15 cellular contexts compared by ENCODE assay signal in genomic region chr20:1274485-1275313, GRCh38. TPM values are rescaled to one million over a fixed set of nuclear protein-coding genes. Genes with fewer than 3 reads are reported as not detected.
DNase-seq lines count a peak whose midpoint lies in the region; ATAC-seq, FAIRE-seq and TF ChIP-seq lines count a peak whose summit lies in the region.
"Had no signal": no experiment of that assay in that cellular context is flagged by ENCODE, and none has a peak within 500 bp of the region (broad histone marks: within the 10 kb centered on the region; RNA-seq: fewer than 3 reads in every experiment).

No MANE protein-coding gene starts in this region.

- intact Hi-C loops in esophagus muscularis mucosa (cut with DNase I), result no loop called here
- intact Hi-C loops in kidney (cut with DNase I), result no loop called here

- no peaks in the 10 kb centered on the region for H3K9me2 ChIP-seq in GM23338 (ENCODE audit: insufficient read depth)

- FAIRE-seq in kidney (lab: Jason Lieb, UNC), result no peak
- FAIRE-seq: colon, TTC549 had no signal

- TF ChIP-seq CTCF in BE2C (IDR thresholded peaks at IDR 0.05; ENCODE audit: low read depth, low read length), result no peak
- TF ChIP-seq CTCF in GM23338 (conservative IDR thresholded peaks at IDR 0.05; ENCODE audit: low read depth in 2 of 2), result no peak
- TF ChIP-seq CTCF in esophagus muscularis mucosa (IDR thresholded peaks at IDR 0.05), result no peak
- no peak for TF ChIP-seq CTCF in kidney (IDR thresholded peaks at IDR 0.05; ENCODE audit: borderline replicate concordance, extremely low read depth, insufficient read depth)

- DNase-seq in BE2C, result peak; percentile 59
- DNase-seq in GM23338 (ENCODE audit: low spot score), result no peak
- peak; percentile 99 for DNase-seq in NCI-H345 treated with DMSO at 0.1 percent for 48 hours (lab: John Stamatoyannopoulos, UW; ENCODE audit: unreplicated experiment)
- DNase-seq in esophagus muscularis mucosa (ENCODE audit: extremely low spot score), result peak; percentile 64
- no peak for DNase-seq in kidney
- DNase-seq in activated CD4-positive, CD25-positive, alpha-beta regulatory T cell treated with anti-CD3 and anti-CD28 coated beads, Interleukin-2, amount 50 U/mL, for 72 hours, result no peak
- DNase-seq in activated T-cell treated with anti-CD3 and anti-CD28 coated beads, Interleukin-2, amount 50 U/mL, for 72 hours, result no peak
- no peak for DNase-seq in AG08395 (ENCODE audit: low spot score)
- DNase-seq: midbrain; NCI-H1048; stimulated activated naive B cell treated with anti-CD40 and anti-IgM and Interleukin-4, amounts not matched to agents 10 μg/mL and 1 μg/mL and 100 μg/mL, for 72 hours had no signal

- H3K27me3 Mint-ChIP-seq in GM23338 (ENCODE audit: insufficient read depth, low read depth, poor library complexity), result peaks cover 5% of the 10 kb centered on the region
- no peaks in the 10 kb centered on the region for H3K27me3 Mint-ChIP-seq in activated T-cell treated with anti-CD3 and anti-CD28 coated beads, Interleukin-2, amount 50 U/mL, for 72 hours (ENCODE audit: low read depth)
- H3K27me3 Mint-ChIP-seq: stimulated activated naive B cell treated with anti-CD40 and anti-IgM and Interleukin-4, amounts not matched to agents 10 μg/mL and 1 μg/mL and 100 μg/mL, for 72 hours had no signal

- H3K9ac ChIP-seq in kidney (ENCODE audit: low read length in 2 of 2), result no peak overlapping the region

- no peaks in the 10 kb centered on the region for H4K20me1 ChIP-seq in GM23338 (replicated peaks; ENCODE audit: insufficient read depth)

- no peaks in the 10 kb centered on the region for H3K36me3 Mint-ChIP-seq in GM23338 (ENCODE audit: low read depth)
- no peaks in the 10 kb centered on the region for H3K36me3 Mint-ChIP-seq in activated T-cell treated with anti-CD3 and anti-CD28 coated beads, Interleukin-2, amount 50 U/mL, for 72 hours (ENCODE audit: insufficient read depth in 2 of 2)
- H3K36me3 Mint-ChIP-seq: stimulated activated naive B cell treated with anti-CD40 and anti-IgM and Interleukin-4, amounts not matched to agents 10 μg/mL and 1 μg/mL and 100 μg/mL, for 72 hours had no signal

- H3K4me1 ChIP-seq in BE2C (no peaks in the 10 kb centered on the region), GM23338 (ENCODE audit: insufficient read depth) (no peaks in the 10 kb centered on the region), esophagus muscularis mucosa (peaks cover 0 to 4% (median under 1%) of the 10 kb centered on the region in 4 donors), kidney (ENCODE audit: control insufficient read depth in 1 of 2, insufficient read depth in 1 of 2, low read depth in 1 of 2, low read length in 2 of 2) (no peaks in the 10 kb centered on the region)

- no peak for TF ChIP-seq POLR2A in esophagus muscularis mucosa (IDR thresholded peaks at IDR 0.05; ENCODE audit: low read depth)

- H3F3A ChIP-seq in GM23338 (replicated peaks; ENCODE audit: low read depth), result no peaks in the 10 kb centered on the region

- H3K9me3 ChIP-seq in BE2C (no peaks in the 10 kb centered on the region), esophagus muscularis mucosa (no peaks in the 10 kb centered on the region), kidney (ENCODE audit: control insufficient read depth in 1 of 2, low read length in 2 of 2) (no peaks in the 10 kb centered on the region)

- 87% methylated on average over 12 of the region's 14 CpGs for WGBS in esophagus muscularis mucosa

- no peak overlapping the region for H3K4me2 ChIP-seq in GM23338

- H3K27me3 ChIP-seq in BE2C (no peaks in the 10 kb centered on the region), GM23338 (ENCODE audit: insufficient read depth) (no peaks in the 10 kb centered on the region), esophagus muscularis mucosa (no peaks in the 10 kb centered on the region)

- peak; percentile 42; the same call in 2 of the 3 replicates for ATAC-seq in GM23338
- ATAC-seq in activated T-cell treated with anti-CD3 and anti-CD28 coated beads, Interleukin-2, amount 50 U/mL, for 72 hours (replicated peaks in 1 of 2), result no peak
- ATAC-seq: stimulated activated naive B cell treated with anti-CD40 and anti-IgM and Interleukin-4, amounts not matched to agents 10 μg/mL and 1 μg/mL and 100 μg/mL, for 72 hours had no signal

- H3K9me3 Mint-ChIP-seq in GM23338, result no peaks in the 10 kb centered on the region
- no peaks in the 10 kb centered on the region for H3K9me3 Mint-ChIP-seq in activated T-cell treated with anti-CD3 and anti-CD28 coated beads, Interleukin-2, amount 50 U/mL, for 72 hours
- H3K9me3 Mint-ChIP-seq: stimulated activated naive B cell treated with anti-CD40 and anti-IgM and Interleukin-4, amounts not matched to agents 10 μg/mL and 1 μg/mL and 100 μg/mL, for 72 hours had no signal

- H3K27ac Mint-ChIP-seq in GM23338, result no peak overlapping the region
- no peak overlapping the region for H3K27ac Mint-ChIP-seq in activated T-cell treated with anti-CD3 and anti-CD28 coated beads, Interleukin-2, amount 50 U/mL, for 72 hours
- H3K27ac Mint-ChIP-seq: stimulated activated naive B cell treated with anti-CD40 and anti-IgM and Interleukin-4, amounts not matched to agents 10 μg/mL and 1 μg/mL and 100 μg/mL, for 72 hours had no signal

- H3K27ac ChIP-seq in GM23338 (ENCODE audit: low read depth) (no peak overlapping the region), esophagus muscularis mucosa (replicated peaks in 1 of 4) (no peak overlapping the region), kidney (ENCODE audit: low read depth in 2 of 2, low read length in 2 of 2) (no peak overlapping the region)
- H3K27ac ChIP-seq: C4-2B, RWPE1 had no signal

- peaks cover 2% of the 10 kb centered on the region; the same call in 2 of the 3 replicates for H3K4me1 Mint-ChIP-seq in GM23338
- peaks cover 16% of the 10 kb centered on the region for H3K4me1 Mint-ChIP-seq in activated T-cell treated with anti-CD3 and anti-CD28 coated beads, Interleukin-2, amount 50 U/mL, for 72 hours (ENCODE audit: low read depth)
- H3K4me1 Mint-ChIP-seq: stimulated activated naive B cell treated with anti-CD40 and anti-IgM and Interleukin-4, amounts not matched to agents 10 μg/mL and 1 μg/mL and 100 μg/mL, for 72 hours had no signal

- H3K4me3 ChIP-seq in BE2C (ENCODE audit: low read depth, low read length) (no peak overlapping the region), GM23338 (no peak overlapping the region), esophagus muscularis mucosa (no peak overlapping the region), kidney (ENCODE audit: low read length in 2 of 2) (no peak overlapping the region)

- no peak overlapping the region for H3K4me3 Mint-ChIP-seq in GM23338
- no peak overlapping the region for H3K4me3 Mint-ChIP-seq in activated T-cell treated with anti-CD3 and anti-CD28 coated beads, Interleukin-2, amount 50 U/mL, for 72 hours
- H3K4me3 Mint-ChIP-seq: stimulated activated naive B cell treated with anti-CD40 and anti-IgM and Interleukin-4, amounts not matched to agents 10 μg/mL and 1 μg/mL and 100 μg/mL, for 72 hours had no signal

- no peaks in the 10 kb centered on the region for H3K79me2 ChIP-seq in GM23338 (replicated peaks; ENCODE audit: insufficient read depth)

- TF ChIP-seq EP300 in esophagus muscularis mucosa (IDR thresholded peaks at IDR 0.05), result no peak

- H2AFZ ChIP-seq in GM23338, result no peak overlapping the region

- H3K36me3 ChIP-seq in BE2C (no peaks in the 10 kb centered on the region), GM23338 (ENCODE audit: insufficient read depth) (no peaks in the 10 kb centered on the region), esophagus muscularis mucosa (peaks cover 0 to 7% (median under 1%) of the 10 kb centered on the region in 4 donors), kidney (ENCODE audit: control insufficient read depth in 1 of 2, insufficient read depth in 2 of 2, low read length in 2 of 2) (no peaks in the 10 kb centered on the region)

RNA-seq across cellular contexts. Expression of gene SNPH, which starts 8.6 kb away (rescaled TPM):
- 0.09 TPM for polyA plus RNA-seq in BE2C (2012; ENCODE audit: insufficient read depth, insufficient read length, low read depth)
- total RNA-seq in GM23338 (2014; rRNA removed; shearing (Covaris generic)), result 3.5 and 5.8 TPM in 2 replicates
- 1.3 and 1.5 TPM in 2 replicates for polyA plus RNA-seq in GM23338 (2016; fragmentation: Nextera tagmentation; extraction: Ambion mirVana)
- 10 to 100 TPM in 3 of 4 donors, 1 to 10 TPM in 1; 9.6 to 29.5 (median 17.3) TPM for total RNA-seq in esophagus muscularis mucosa
- 3.1 TPM for total RNA-seq in kidney
- 3.1 TPM for polyA plus RNA-seq in kidney (ENCODE audit: insufficient read depth, low read depth, low replicate concordance)
- total RNA-seq in activated T-cell treated with anti-CD3 and anti-CD28 coated beads, Interleukin-2, amount 50 U/mL, for 72 hours, result 1 to 10 TPM; 7.1 to 7.8 TPM

RNA-seq across cellular contexts. Expression of gene RAD21L1, which starts 48.9 kb away (rescaled TPM):
- not detected for polyA plus RNA-seq in BE2C (2012; ENCODE audit: insufficient read depth, insufficient read length, low read depth)
- total RNA-seq in GM23338 (2014; rRNA removed; shearing (Covaris generic)), result 0.10 TPM in 1 of 2 replicates, not detected in the other
- polyA plus RNA-seq in GM23338 (2016; fragmentation: Nextera tagmentation; extraction: Ambion mirVana), result 0.38 and 0.95 TPM in 2 replicates
- total RNA-seq in esophagus muscularis mucosa, result not detected
- not detected for total RNA-seq in kidney
- not detected for polyA plus RNA-seq in kidney (ENCODE audit: insufficient read depth, low read depth, low replicate concordance)
- 1 to 10 TPM in 1 of 2 donors, under 1 TPM in 1; 0.21 to 1.2 TPM for total RNA-seq in activated T-cell treated with anti-CD3 and anti-CD28 coated beads, Interleukin-2, amount 50 U/mL, for 72 hours

RNA-seq across cellular contexts. Expression of gene SDCBP2, which starts 54.2 kb away (rescaled TPM):
- 15.9 TPM for polyA plus RNA-seq in BE2C (2012; ENCODE audit: insufficient read depth, insufficient read length, low read depth)
- 4.6 and 5.3 TPM in 2 replicates for total RNA-seq in GM23338 (2014; rRNA removed; shearing (Covaris generic))
- polyA plus RNA-seq in GM23338 (2016; fragmentation: Nextera tagmentation; extraction: Ambion mirVana), result 2.9 and 3.2 TPM in 2 replicates
- total RNA-seq in esophagus muscularis mucosa, result 1 to 10 TPM; 2.1 to 6.2 (median 4.1) TPM
- total RNA-seq in kidney, result 18.3 TPM
- polyA plus RNA-seq in kidney (ENCODE audit: insufficient read depth, low read depth, low replicate concordance), result 10.3 TPM
- 10 to 100 TPM; 11.0 to 11.5 TPM for total RNA-seq in activated T-cell treated with anti-CD3 and anti-CD28 coated beads, Interleukin-2, amount 50 U/mL, for 72 hours

Comparison
In these comparisons a context has a peak if more than half of its experiments do, and no peak if none do; other contexts are left out.
1. DNase-seq: peak in BE2C (single experiment), NCI-H345 treated with DMSO at 0.1 percent for 48 hours (single experiment) and esophagus muscularis mucosa (single experiment); none in GM23338 (single experiment), kidney (single experiment), activated CD4-positive, CD25-positive, alpha-beta regulatory T cell treated with anti-CD3 and anti-CD28 coated beads, Interleukin-2, amount 50 U/mL, for 72 hours (single experiment), activated T-cell treated with anti-CD3 and anti-CD28 coated beads, Interleukin-2, amount 50 U/mL, for 72 hours (0 of 2) and AG08395 (single experiment).